ENCODE assay signal across 10 cellular contexts in genomic region chrX:49212209-49212608, GRCh38. TPM values are rescaled to one million over a fixed set of nuclear protein-coding genes. Genes with fewer than 3 reads are reported as not detected.
"Had no signal": no experiment of that assay in that cellular context is flagged by ENCODE, and none has a peak within 500 bp of the region (broad histone marks: within the 10 kb centered on the region; RNA-seq: fewer than 3 reads in every experiment).

No MANE protein-coding gene starts in this region.

- FAIRE-seq: HepG2, HTR-8/SVneo had no signal

- H3K4me3 Mint-ChIP-seq: IgD-negative memory B cell had no signal

- H3K9ac ChIP-seq: KMS-11 had no signal

- ATAC-seq: HepG2 had no signal

- DNase-seq: IMR-90, KBM-7, KG1 had no signal

- H3K4me2 ChIP-seq: KMS-11 had no signal

- H3K4me1 Mint-ChIP-seq: IgD-negative memory B cell had no signal

- H3K27ac ChIP-seq: HL-60, KMS-11 had no signal

- H3K27ac Mint-ChIP-seq: IgD-negative memory B cell had no signal

RNA-seq across cellular contexts. Expression of gene CACNA1F, which starts 20.9 kb away (rescaled TPM):
- total RNA-seq: HepG2, HT-29, HT1080, IMR-90 had no signal
- polyA plus RNA-seq: IgD-negative memory B cell, IMR-90 had no signal
